ENCODE assay signal across 21 cellular contexts in genomic region chr6:124368131-124368530, GRCh38.
"Had no signal": no experiment of that assay in that cellular context is flagged by ENCODE, and none has a peak within 500 bp of the region (broad histone marks: within the 10 kb centered on the region; RNA-seq: fewer than 3 reads in every experiment).

No MANE protein-coding gene starts in this region.

- H3K4me3 ChIP-seq: dorsolateral prefrontal cortex, heart right ventricle, left ventricle myocardium inferior, lower lobe of right lung, prostate gland, right atrium auricular region, suprapubic skin, transverse colon, upper lobe of right lung, uterus had no signal

- H3K27ac ChIP-seq: dorsolateral prefrontal cortex, heart right ventricle, left ventricle myocardium inferior, lower lobe of right lung, neutrophil, prostate gland, right atrium auricular region, suprapubic skin, transverse colon, upper lobe of right lung, uterus had no signal

- H3K4me1 ChIP-seq: heart right ventricle, left ventricle myocardium inferior, lower lobe of right lung, prostate gland, right atrium auricular region, suprapubic skin, transverse colon, upper lobe of right lung, uterus had no signal

- H3K36me3 ChIP-seq: heart right ventricle, left ventricle myocardium inferior, lower lobe of right lung, neutrophil, prostate gland, right atrium auricular region, suprapubic skin, transverse colon, upper lobe of right lung, uterus had no signal

- H3K9me3 ChIP-seq: lower lobe of right lung, neutrophil, prostate gland, right atrium auricular region, suprapubic skin, transverse colon, upper lobe of right lung, uterus had no signal

- DNase-seq: dorsolateral prefrontal cortex; effector CD4-positive, alpha-beta T cell; foreskin melanocyte; glutamatergic neuron; heart right ventricle; hippocampal formation; islet precursor cell; kidney glomerular epithelial cell; left colon; left ventricle myocardium inferior; lower lobe of right lung; naive B cell; stimulated activated CD4-positive, alpha-beta T cell treated with anti-CD3 and anti-CD28 coated beads, Interleukin-4, amount 100 ng/mL, for 4 hours; stimulated activated naive CD8-positive, alpha-beta T cell treated with anti-CD3 and anti-CD28 coated beads, Interleukin-15, Interleukin-2, amounts not matched to agents 100 U/mL and 50 U/mL, for 24 hours; transverse colon; upper lobe of right lung; uterus had no signal

- H3K27me3 ChIP-seq: dorsolateral prefrontal cortex, neutrophil, right atrium auricular region, suprapubic skin, transverse colon, upper lobe of right lung, uterus had no signal
